9 cellular contexts compared by ENCODE assay signal in the genomic region with DNA sequence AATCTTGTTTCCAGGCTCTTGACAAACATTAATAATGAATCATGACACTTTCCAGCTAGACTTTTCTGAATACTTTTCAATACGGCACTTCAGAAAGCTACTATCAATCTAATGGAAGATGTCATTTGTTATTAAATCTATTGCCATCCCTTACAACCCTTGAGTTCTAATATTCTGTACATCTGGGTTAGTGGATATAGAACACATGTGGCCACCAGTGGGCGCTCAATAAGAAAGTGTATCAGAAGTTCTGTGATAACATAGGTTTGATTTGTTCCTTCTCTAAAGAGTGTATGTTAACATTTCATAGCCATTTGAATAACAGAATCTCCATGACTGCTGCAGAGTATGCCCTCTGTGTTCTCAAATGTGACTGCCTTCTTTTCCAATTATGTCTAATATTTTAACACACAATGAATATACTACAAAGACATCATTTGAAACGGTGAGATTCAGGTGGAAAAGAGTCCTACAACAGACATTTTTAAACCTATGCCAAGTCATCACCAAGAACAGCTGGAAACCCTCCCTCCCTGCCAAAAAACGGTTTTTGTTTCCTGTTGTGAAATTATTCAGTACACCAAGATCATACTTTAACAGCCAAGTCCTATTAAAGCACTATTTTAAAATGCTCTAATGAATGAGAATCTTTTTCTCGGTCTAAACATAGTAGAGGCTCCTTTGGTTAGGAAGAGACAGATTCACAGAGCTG. TPM values are rescaled to one million over a fixed set of nuclear protein-coding genes. Genes with fewer than 3 reads are reported as not detected.
DNase-seq lines count a peak whose midpoint lies in the region; ATAC-seq and TF ChIP-seq lines count a peak whose summit lies in the region.
"Had no signal": no experiment of that assay in that cellular context is flagged by ENCODE, and none has a peak within 500 bp of the region (broad histone marks: within the 10 kb centered on the region; RNA-seq: fewer than 3 reads in every experiment).

No MANE protein-coding gene starts in this region.

- ATAC-seq in GM18873 (IDR thresholded peaks at IDR 0.05; ENCODE audit: low FRiP score, unreplicated experiment) (no peak), GM18498 (IDR thresholded peaks at IDR 0.05; ENCODE audit: unreplicated experiment) (no peak)

- DNase-seq in Daoy (ENCODE audit: low read depth) (peak; percentile 25), LoVo (ENCODE audit: low spot score) (peak; percentile 46), fibroblast of pulmonary artery (ENCODE audit: low read depth) (peak; percentile 70), putamen (ENCODE audit: low spot score) (peak; percentile 5)
- DNase-seq in activated CD4-positive, alpha-beta T cell treated with anti-CD3 and anti-CD28 coated beads, Interleukin-2, amount 50 U/mL, for 1 hour, result peak; percentile 31
- no peak for DNase-seq in effector CD8-positive, alpha-beta T cell (lab: John Stamatoyannopoulos, UW)

- TF ChIP-seq CTCF in fibroblast of pulmonary artery (IDR thresholded peaks at IDR 0.05; ENCODE audit: low read length, missing control alignments), result peak; percentile 69

- H3K4me3 ChIP-seq in fibroblast of pulmonary artery (replicated peaks; ENCODE audit: low read depth, low read length), result no peak overlapping the region
- H3K4me3 ChIP-seq: SJSA1 had no signal

RNA-seq across cellular contexts. Expression of gene ALDH1A2, which starts 22.2 kb away (rescaled TPM):
- total RNA-seq in Daoy (2014; rRNA removed; shearing (Covaris generic)), result not detected in 2 replicates
- total RNA-seq: SJSA1 had no signal
